ENCODE assay signal across 30 cellular contexts in the genomic region with DNA sequence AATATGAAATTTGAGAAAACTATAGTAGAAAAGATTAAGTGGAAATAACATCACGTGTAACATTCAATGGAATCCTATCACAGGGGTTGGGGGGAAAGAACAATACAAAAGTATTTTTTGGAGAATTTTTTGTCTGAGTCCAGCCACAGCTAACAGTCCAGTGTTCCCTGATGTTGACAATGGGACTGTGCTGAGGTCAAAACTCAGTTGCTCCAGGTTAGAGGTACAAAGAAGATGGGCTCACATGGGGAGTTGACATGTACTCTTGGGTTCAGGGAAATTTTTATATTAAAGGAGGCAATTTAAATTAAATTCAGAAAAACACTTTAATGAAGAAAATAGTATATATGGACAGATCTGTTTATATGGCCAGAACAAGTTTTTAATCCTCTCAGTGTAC. TPM values are rescaled to one million over a fixed set of nuclear protein-coding genes. Genes with fewer than 3 reads are reported as not detected.
DNase-seq lines count a peak whose midpoint lies in the region; TF ChIP-seq lines count a peak whose summit lies in the region.
"Had no signal": no experiment of that assay in that cellular context is flagged by ENCODE, and none has a peak within 500 bp of the region (broad histone marks: within the 10 kb centered on the region; RNA-seq: fewer than 3 reads in every experiment).

No MANE protein-coding gene starts in this region.

- peak overlapping the region; percentile 67 for H3K27ac Mint-ChIP-seq in endodermal cell
- H3K27ac Mint-ChIP-seq: activated naive CD8-positive, alpha-beta T cell treated with anti-CD3 and anti-CD28 coated beads, Interleukin-2, amount 10 ng/mL, durations not matched to agents 7 days and 5 days; CD4-positive, alpha-beta T cell; dendritic cell treated with granulocyte-macrophage colony-stimulating factor and Interleukin-4, amounts not matched to agents 40 ng/mL and 50 ng/mL, for 4 days; H9; naive thymus-derived CD8-positive, alpha-beta T cell; stimulated activated naive CD8-positive, alpha-beta T cell treated with anti-CD3 and anti-CD28 coated beads, Interleukin-15, amount 100 ng/mL, for 72 hours had no signal

- H3K4me3 Mint-ChIP-seq in endodermal cell, result no peak overlapping the region
- H3K4me3 Mint-ChIP-seq: activated naive CD8-positive, alpha-beta T cell treated with anti-CD3 and anti-CD28 coated beads, Interleukin-2, amount 10 ng/mL, durations not matched to agents 7 days and 5 days; CD4-positive, alpha-beta T cell; central memory CD8-positive, alpha-beta T cell; dendritic cell treated with granulocyte-macrophage colony-stimulating factor and Interleukin-4, amounts not matched to agents 40 ng/mL and 50 ng/mL, for 4 days; H9; naive thymus-derived CD8-positive, alpha-beta T cell; stimulated activated naive CD8-positive, alpha-beta T cell treated with anti-CD3 and anti-CD28 coated beads, Interleukin-15, amount 100 ng/mL, for 72 hours had no signal

- dilution Hi-C loops in mammary epithelial cell (cut with HindIII; ENCODE audit: low sequenced_read_pairs), result no loop called here

- WGBS in mammary epithelial cell (ENCODE audit: low coverage, missing lambda C conversion rate), result 67% methylated on average over 1 of the region's 1 CpG
- WGBS in endodermal cell (ENCODE audit: insufficient coverage in 1 of 2, insufficient read length in 1 of 2), 2 experiments, result 89 to 93% methylated on average over 1 of the region's 1 CpG
- 100% methylated on average over 1 of the region's 1 CpG for WGBS in mesodermal cell (ENCODE audit: insufficient coverage in 2 of 2), 2 experiments
- WGBS in hepatocyte (ENCODE audit: low lambda C conversion rate, missing lambda C conversion rate), result 86% methylated on average over 1 of the region's 1 CpG

- peaks cover 42% of the 10 kb centered on the region for H3K4me1 Mint-ChIP-seq in endodermal cell
- H3K4me1 Mint-ChIP-seq: activated naive CD8-positive, alpha-beta T cell treated with anti-CD3 and anti-CD28 coated beads, Interleukin-2, amount 10 ng/mL, durations not matched to agents 7 days and 5 days; central memory CD8-positive, alpha-beta T cell; naive thymus-derived CD8-positive, alpha-beta T cell; stimulated activated naive CD8-positive, alpha-beta T cell treated with anti-CD3 and anti-CD28 coated beads, Interleukin-15, amount 100 ng/mL, for 72 hours had no signal

- H3K36me3 Mint-ChIP-seq in endodermal cell (ENCODE audit: low read depth), result peaks cover 13% of the 10 kb centered on the region
- H3K36me3 Mint-ChIP-seq: activated naive CD8-positive, alpha-beta T cell treated with anti-CD3 and anti-CD28 coated beads, Interleukin-2, amount 10 ng/mL, durations not matched to agents 7 days and 5 days; naive thymus-derived CD8-positive, alpha-beta T cell had no signal

- H3K27me3 ChIP-seq in breast epithelium, result no peaks in the 10 kb centered on the region
- no peaks in the 10 kb centered on the region for H3K27me3 ChIP-seq in mammary epithelial cell (ENCODE audit: insufficient read depth, low read length)
- H3K27me3 ChIP-seq in endodermal cell (ENCODE audit: control insufficient read depth, insufficient read depth, low read length, poor library complexity, severe bottlenecking), result no peaks in the 10 kb centered on the region
- no peaks in the 10 kb centered on the region for H3K27me3 ChIP-seq in tibial artery
- H3K27me3 ChIP-seq in hepatocyte, result no peaks in the 10 kb centered on the region

- no peaks in the 10 kb centered on the region for H3K9me2 ChIP-seq in hepatocyte (replicated peaks; ENCODE audit: insufficient read depth)

- TF ChIP-seq POLR2A in breast epithelium (IDR thresholded peaks at IDR 0.05), result no peak

- H4K20me1 ChIP-seq in mammary epithelial cell (ENCODE audit: insufficient read depth, low read length) (no peaks in the 10 kb centered on the region), hepatocyte (ENCODE audit: insufficient read depth, poor library complexity, severe bottlenecking) (no peaks in the 10 kb centered on the region)

- H3K27me3 Mint-ChIP-seq in endodermal cell (ENCODE audit: insufficient read depth), result no peaks in the 10 kb centered on the region

- H3K27ac ChIP-seq in breast epithelium (peak overlapping the region in 1 of 2 donors; percentile 28), mammary epithelial cell (ENCODE audit: insufficient read depth, low read depth, low read length) (no peak overlapping the region), endodermal cell (ENCODE audit: low read depth, low read length) (no peak overlapping the region), mesodermal cell (ENCODE audit: low read depth, low read length, severe bottlenecking) (no peak overlapping the region), tibial artery (no peak overlapping the region), hepatocyte (no peak overlapping the region)
- H3K27ac ChIP-seq: SK-N-MC, VCaP had no signal

- H3K36me3 ChIP-seq in breast epithelium (no peaks in the 10 kb centered on the region), mammary epithelial cell (ENCODE audit: insufficient read depth, low read length) (no peaks in the 10 kb centered on the region), endodermal cell (ENCODE audit: control insufficient read depth, insufficient read depth, low read length) (peaks cover under 1% of the 10 kb centered on the region), mesodermal cell (ENCODE audit: control insufficient read depth, insufficient read depth, low read length) (no peaks in the 10 kb centered on the region), tibial artery (no peaks in the 10 kb centered on the region), hepatocyte (replicated peaks; ENCODE audit: insufficient read depth, low read depth) (no peaks in the 10 kb centered on the region)

- CTCF ChIA-PET in mammary epithelial cell (lab: Charles Lee; ENCODE audit: low non-redundant PET), result no interaction called here

- H3K79me2 ChIP-seq in mammary epithelial cell (ENCODE audit: insufficient read depth, low read length), result no peaks in the 10 kb centered on the region
- H3K79me2 ChIP-seq in hepatocyte, result no peaks in the 10 kb centered on the region

- TF ChIP-seq CTCF in breast epithelium (IDR thresholded peaks at IDR 0.05), result no peak
- TF ChIP-seq CTCF in mammary epithelial cell (conservative IDR thresholded peaks at IDR 0.05 in 1 of 2, IDR thresholded peaks at IDR 0.05 in 1 of 2; ENCODE audit: extremely low read depth in 1 of 2, insufficient read depth in 1 of 2, low read depth in 1 of 2, low read length in 2 of 2), result no peak
- no peak for TF ChIP-seq CTCF in endodermal cell (conservative IDR thresholded peaks at IDR 0.05)
- no peak for TF ChIP-seq CTCF in tibial artery (IDR thresholded peaks at IDR 0.05)
- TF ChIP-seq CTCF in hepatocyte (IDR thresholded peaks at IDR 0.05; ENCODE audit: poor library complexity), result no peak

- H3K9ac ChIP-seq in mammary epithelial cell (ENCODE audit: insufficient read depth, low read length), result no peak overlapping the region
- no peak overlapping the region for H3K9ac ChIP-seq in endodermal cell (ENCODE audit: extremely low read depth, low read length, poor library complexity, severe bottlenecking)

- intact Hi-C loops in breast epithelium (cut with DNase I; ENCODE audit: low total_unique reads) (no loop called here), mammary epithelial cell (cut with micrococcal nuclease) (no loop called here), tibial artery (cut with DNase I; ENCODE audit: low total_unique reads) (no loop called here)

- H3K9me3 ChIP-seq in breast epithelium (no peaks in the 10 kb centered on the region), mammary epithelial cell (replicated peaks; ENCODE audit: insufficient read depth, low read length) (no peaks in the 10 kb centered on the region), endodermal cell (ENCODE audit: control insufficient read depth, low read length) (no peaks in the 10 kb centered on the region), mesodermal cell (ENCODE audit: control insufficient read depth, low read length) (no peaks in the 10 kb centered on the region), tibial artery (no peaks in the 10 kb centered on the region), hepatocyte (ENCODE audit: low read depth) (no peaks in the 10 kb centered on the region)

- BruUV-seq in mammary epithelial cell (replicated peaks; lab: Mats Ljungman, UMichigan), result no TSS peak

- DNase-seq in breast epithelium (ENCODE audit: low spot score in 2 of 2) (no peak), mammary epithelial cell (no peak), endodermal cell (no peak), tibial artery (no peak), hepatocyte (ENCODE audit: low spot score) (no peak), NAMALWA (ENCODE audit: low spot score) (no peak), NCI-H774 (lab: John Stamatoyannopoulos, UW) (no peak)
- DNase-seq: activated CD4-positive, alpha-beta T cell treated with anti-CD3 and anti-CD28 coated beads for 4 hours; activated CD8-positive, alpha-beta memory T cell treated with anti-CD3 and anti-CD28 coated beads for 24 hours; activated effector memory CD4-positive, alpha-beta T cell treated with anti-CD3 and anti-CD28 coated beads, Interleukin-2, amount 50 U/mL, for 16 hours; activated naive CD8-positive, alpha-beta T cell treated with anti-CD3 and anti-CD28 coated beads, Interleukin-2, amount 10 ng/mL, durations not matched to agents 7 days and 5 days; AML-193; CD4-positive, alpha-beta T cell; H9; head of caudate nucleus; midbrain; naive thymus-derived CD8-positive, alpha-beta T cell; NCI-H1105; NCI-H2029; NCI-H2227 treated with DMSO at 0.1 percent for 48 hours; NCI-H69; nucleus accumbens; stimulated activated naive CD8-positive, alpha-beta T cell treated with anti-CD3 and anti-CD28 coated beads, Interleukin-15, amount 100 ng/mL, for 72 hours; T-helper 2 cell had no signal

- H2AFZ ChIP-seq in mammary epithelial cell (ENCODE audit: low read depth, low read length), result no peak overlapping the region
- no peak overlapping the region for H2AFZ ChIP-seq in hepatocyte

- in situ Hi-C loops in mammary epithelial cell (cut with MboI; ENCODE audit: low sequenced_read_pairs in 2 of 2), result no loop called here

- H3K4me1 ChIP-seq in breast epithelium (no peaks in the 10 kb centered on the region), mammary epithelial cell (ENCODE audit: insufficient read depth, low read length) (peaks cover 9% of the 10 kb centered on the region), endodermal cell (ENCODE audit: control insufficient read depth, insufficient read depth, low read length) (no peaks in the 10 kb centered on the region), mesodermal cell (ENCODE audit: control insufficient read depth, insufficient read depth, low read length, poor library complexity, severe bottlenecking) (no peaks in the 10 kb centered on the region), tibial artery (no peaks in the 10 kb centered on the region), hepatocyte (ENCODE audit: insufficient read depth) (no peaks in the 10 kb centered on the region)

- no peak overlapping the region for H3K4me2 ChIP-seq in mammary epithelial cell (ENCODE audit: insufficient read depth, low read depth, low read length)
- H3K4me2 ChIP-seq in hepatocyte, result no peak overlapping the region

- peak overlapping the region; percentile 4 to 27 (median 8) for H3K4me3 ChIP-seq in breast epithelium
- H3K4me3 ChIP-seq in mammary epithelial cell (replicated peaks in 1 of 3; ENCODE audit: insufficient read depth in 1 of 3, low read depth in 2 of 3, low read length in 3 of 3), result no peak overlapping the region
- H3K4me3 ChIP-seq in endodermal cell (ENCODE audit: low read length), result no peak overlapping the region
- peak overlapping the region; percentile 18 for H3K4me3 ChIP-seq in mesodermal cell (ENCODE audit: extremely low read depth, insufficient read depth, low read length, poor library complexity, severe bottlenecking)
- peak overlapping the region; percentile 6 to 11 for H3K4me3 ChIP-seq in tibial artery
- no peak overlapping the region for H3K4me3 ChIP-seq in hepatocyte
- H3K4me3 ChIP-seq: SK-N-MC had no signal

- H3K9me3 Mint-ChIP-seq in endodermal cell, result no peaks in the 10 kb centered on the region
- H3K9me3 Mint-ChIP-seq: activated naive CD8-positive, alpha-beta T cell treated with anti-CD3 and anti-CD28 coated beads, Interleukin-2, amount 10 ng/mL, durations not matched to agents 7 days and 5 days; CD4-positive, alpha-beta T cell; central memory CD8-positive, alpha-beta T cell; dendritic cell treated with granulocyte-macrophage colony-stimulating factor and Interleukin-4, amounts not matched to agents 40 ng/mL and 50 ng/mL, for 4 days; H9; naive thymus-derived CD8-positive, alpha-beta T cell; stimulated activated naive CD8-positive, alpha-beta T cell treated with anti-CD3 and anti-CD28 coated beads, Interleukin-15, amount 100 ng/mL, for 72 hours had no signal

RNA-seq across cellular contexts. Expression of gene MYCT1, which starts 1.0 kb away (rescaled TPM):
- total RNA-seq in breast epithelium, result 10 to 100 TPM in 2 of 3 donors, 1 to 10 TPM in 1; 6.6 to 16.4 (median 12.5) TPM
- not detected for total RNA-seq in mammary epithelial cell
- polyA plus RNA-seq in mammary epithelial cell, result not detected
- polyA minus RNA-seq in mammary epithelial cell, result not detected
- total RNA-seq in endodermal cell, result 10 to 100 TPM in 1 of 2 donors, 1 to 10 TPM in 1; 7.9 to 15.9 TPM
- polyA plus RNA-seq in endodermal cell (2013, experiment 1 of 2), result 6.2 TPM
- 9.5 TPM for polyA plus RNA-seq in endodermal cell (2013, experiment 2 of 2)
- polyA plus RNA-seq in mesodermal cell (2013, experiment 1 of 2), result 14.3 TPM
- 9.9 TPM for polyA plus RNA-seq in mesodermal cell (2013, experiment 2 of 2)
- total RNA-seq in hepatocyte, result 0.53 and 1.1 TPM in 2 replicates
- 0.05 and 0.72 TPM in 2 replicates for polyA plus RNA-seq in hepatocyte
- total RNA-seq: activated naive CD8-positive, alpha-beta T cell treated with anti-CD3 and anti-CD28 coated beads, Interleukin-2, amount 10 ng/mL, durations not matched to agents 7 days and 5 days; CD4-positive, alpha-beta T cell; naive thymus-derived CD8-positive, alpha-beta T cell had no signal
- polyA plus RNA-seq: naive thymus-derived CD8-positive, alpha-beta T cell had no signal

RNA-seq across cellular contexts. Expression of gene VIP, which starts 51.9 kb away (rescaled TPM):
- total RNA-seq in breast epithelium, result 1 to 10 TPM in 1 of 3 donors, under 1 TPM in 2; 0.48 to 1.5 (median 0.98) TPM
- not detected for total RNA-seq in mammary epithelial cell
- not detected for polyA plus RNA-seq in mammary epithelial cell
- not detected for polyA minus RNA-seq in mammary epithelial cell
- not detected for total RNA-seq in endodermal cell
- polyA plus RNA-seq in endodermal cell (2013, experiment 1 of 2), result 0.32 TPM
- 0.37 TPM for polyA plus RNA-seq in endodermal cell (2013, experiment 2 of 2)
- not detected for polyA plus RNA-seq in mesodermal cell (2013, experiment 1 of 2)
- not detected for polyA plus RNA-seq in mesodermal cell (2013, experiment 2 of 2)
- total RNA-seq in hepatocyte, result not detected in 2 replicates
- not detected in 2 replicates for polyA plus RNA-seq in hepatocyte
- total RNA-seq: activated naive CD8-positive, alpha-beta T cell treated with anti-CD3 and anti-CD28 coated beads, Interleukin-2, amount 10 ng/mL, durations not matched to agents 7 days and 5 days; CD4-positive, alpha-beta T cell; H9; M059J; naive thymus-derived CD8-positive, alpha-beta T cell had no signal
- polyA plus RNA-seq: naive thymus-derived CD8-positive, alpha-beta T cell had no signal

Comparison
In these comparisons a context has a peak if more than half of its experiments do, and no peak if none do; other contexts are left out.
1. H3K4me3 ChIP-seq: peak in breast epithelium (3 of 3), mesodermal cell (single experiment) and tibial artery (2 of 2); none in mammary epithelial cell (0 of 3), endodermal cell (single experiment) and hepatocyte (single experiment).